In the genomic region with DNA sequence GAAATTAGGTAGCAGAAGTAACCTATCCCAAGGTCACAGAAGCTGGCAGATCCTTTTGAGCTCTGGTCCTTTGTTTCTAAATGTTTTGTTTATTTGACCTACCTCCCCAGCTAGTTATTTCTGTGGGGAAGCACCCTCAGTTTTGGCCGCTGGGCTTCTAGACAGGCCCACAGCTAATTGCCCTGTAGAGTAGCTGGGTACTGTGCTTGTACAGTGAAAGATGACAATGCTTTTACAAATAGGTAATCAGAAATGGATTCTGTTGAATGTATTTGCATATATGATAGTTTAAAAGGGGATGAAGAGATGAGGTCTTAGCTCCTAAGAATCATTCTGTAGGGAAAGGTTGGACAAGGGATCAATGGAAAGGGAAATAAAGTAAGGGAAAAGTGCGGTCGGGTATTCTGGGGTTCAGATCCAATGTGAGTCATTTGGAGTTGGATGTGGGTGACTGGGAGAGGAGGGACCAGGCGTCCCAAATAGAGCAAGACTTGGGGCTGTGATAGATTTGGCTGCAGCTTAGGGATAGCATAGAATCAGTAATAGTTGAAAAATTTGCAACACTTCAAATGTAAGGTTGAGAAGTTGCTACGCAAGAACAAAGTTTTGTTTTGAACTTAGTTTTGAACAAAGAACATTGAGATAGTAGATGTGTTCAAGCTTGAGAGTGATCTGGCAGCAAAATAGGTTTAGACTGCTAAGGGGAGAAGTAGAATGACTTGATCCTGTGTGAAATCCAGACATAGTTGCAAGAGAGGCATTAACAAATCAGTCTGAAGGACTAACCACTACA, we compare ENCODE assay signal across 9 cellular contexts. TPM values are rescaled to one million over a fixed set of nuclear protein-coding genes. Genes with fewer than 3 reads are reported as not detected.
DNase-seq lines count a peak whose midpoint lies in the region; ATAC-seq, FAIRE-seq and TF ChIP-seq lines count a peak whose summit lies in the region.
"Had no signal": no experiment of that assay in that cellular context is flagged by ENCODE, and none has a peak within 500 bp of the region (broad histone marks: within the 10 kb centered on the region; RNA-seq: fewer than 3 reads in every experiment).

No MANE protein-coding gene starts in this region.

- peaks cover 5% of the 10 kb centered on the region for H3K9me3 Mint-ChIP-seq in type B pancreatic cell

- DNase-seq in cardiac muscle cell (ENCODE audit: low read depth in 1 of 2, low spot score in 1 of 2): no peak
- DNase-seq in left cardiac atrium: no peak
- no peak for DNase-seq in GM12878 (ENCODE audit: low read depth, low spot score)
- no peak for DNase-seq in lower lobe of right lung
- DNase-seq in type B pancreatic cell (ENCODE audit: extremely low spot score, unreplicated experiment): no peak
- DNase-seq in EL: no peak
- DNase-seq in stimulated activated naive CD4-positive, alpha-beta T cell (lab: John Stamatoyannopoulos, UW): no peak
- DNase-seq in GM10248 (ENCODE audit: extremely low spot score): no peak
- DNase-seq: DMS79 had no signal

- H3K4me3 ChIP-seq in cardiac muscle cell: peak overlapping the region; percentile 86
- H3K4me3 ChIP-seq in GM12878: peak overlapping the region; percentile 87
- peak overlapping the region; percentile 77 for H3K4me3 ChIP-seq in lower lobe of right lung

- intact Hi-C loops in left cardiac atrium (cut with DNase I): no loop called here
- intact Hi-C loops in GM12878 (cut with micrococcal nuclease; ENCODE audit: unreplicated experiment): loop anchor here (2.0 to 5.0 kb wide), 3 partner anchors 84 to 245 kb away; no protein-coding TSS in a partner anchor
- intact Hi-C loops in lower lobe of right lung (cut with DNase I): no loop called here

- H3K27ac Mint-ChIP-seq in type B pancreatic cell: peak overlapping the region; percentile 68

- H3K27me3 ChIP-seq in cardiac muscle cell (no peaks in the 10 kb centered on the region), GM12878 (replicated peaks in 1 of 2; ENCODE audit: control insufficient read depth in 2 of 2, insufficient read depth in 2 of 2, low read length in 1 of 2) (no peaks in the 10 kb centered on the region), lower lobe of right lung (ENCODE audit: low read depth) (no peaks in the 10 kb centered on the region)

- CTCF ChIA-PET in GM12878 (lab: Yijun Ruan, JAX): interaction anchor here (0.8 to 7.5 kb wide), 35 partner anchors 8 to 722 kb away, joined by 3 to 93 read pairs (median 5); no protein-coding TSS in a partner anchor
- CTCF ChIA-PET in GM10248 (lab: Yijun Ruan, JAX): interaction anchor here (0.8 to 8.3 kb wide), 14 partner anchors 8 to 399 kb away, joined by 3 to 51 read pairs (median 4); no protein-coding TSS in a partner anchor

- in situ Hi-C loops in GM12878 (cut with MboI): loop anchor here (5.0 kb wide), 1 partner anchor 394 kb away; no protein-coding TSS in a partner anchor

- no peaks in the 10 kb centered on the region for H3K9me3 ChIP-seq in cardiac muscle cell (ENCODE audit: low read depth)
- H3K9me3 ChIP-seq in GM12878 (replicated peaks; ENCODE audit: control insufficient read depth, insufficient read depth, low read length): no peaks in the 10 kb centered on the region
- no peaks in the 10 kb centered on the region for H3K9me3 ChIP-seq in lower lobe of right lung

- H3K36me3 ChIP-seq in cardiac muscle cell: peaks cover 13% of the 10 kb centered on the region
- peaks cover 0 to 11% of the 10 kb centered on the region in 2 experiments; a peak in 2 of 4 replicates for H3K36me3 ChIP-seq in GM12878 (ENCODE audit: control insufficient read depth in 2 of 2, insufficient read depth in 2 of 2, low read length in 1 of 2)
- no peaks in the 10 kb centered on the region for H3K36me3 ChIP-seq in lower lobe of right lung

- TF ChIP-seq RAD21 in GM12878 (IDR thresholded peaks at IDR 0.05; ENCODE audit: insufficient read depth, low read depth, low read length): no peak

- peak overlapping the region; percentile 58 for H3K4me2 ChIP-seq in GM12878 (ENCODE audit: control insufficient read depth, insufficient read depth)

- peaks cover 94% of the 10 kb centered on the region for H3K79me2 ChIP-seq in GM12878 (ENCODE audit: control insufficient read depth, insufficient read depth, low read length)

- no peaks in the 10 kb centered on the region for H3K27me3 Mint-ChIP-seq in type B pancreatic cell

- WGBS in GM12878 (ENCODE audit: insufficient coverage, insufficient replicate concordance, low lambda C conversion rate, missing lambda C conversion rate): 26% methylated on average over 5 of the region's 5 CpGs

- H3K9ac ChIP-seq in GM12878 (ENCODE audit: control insufficient read depth, insufficient read depth, low read length): peak overlapping the region; percentile 98

- POLR2A ChIA-PET in GM12878 (lab: Charles Lee): interaction anchor here (0.6 to 3.8 kb wide), 13 partner anchors 57 to 394 kb away, joined by 3 to 26 read pairs (median 5); no protein-coding TSS in a partner anchor
- POLR2A ChIA-PET in GM10248 (lab: Yijun Ruan, JAX): interaction anchor here (0.5 kb wide), 1 partner anchor 275 kb away, joined by 3 read pairs; no protein-coding TSS in a partner anchor

- peaks cover 16% of the 10 kb centered on the region for H3K4me1 ChIP-seq in cardiac muscle cell (ENCODE audit: low read depth)
- peaks cover 13% of the 10 kb centered on the region for H3K4me1 ChIP-seq in GM12878 (ENCODE audit: control insufficient read depth, insufficient read depth, low read length)
- H3K4me1 ChIP-seq in lower lobe of right lung: peaks cover 59% of the 10 kb centered on the region

- H3K27ac ChIP-seq in cardiac muscle cell (peak overlapping the region; percentile 79), GM12878 (ENCODE audit: control insufficient read depth, insufficient read depth) (peak overlapping the region; percentile 98), lower lobe of right lung (no peak overlapping the region)

- H3K4me1 Mint-ChIP-seq in type B pancreatic cell (ENCODE audit: unreplicated experiment): peaks cover 40% of the 10 kb centered on the region

- H3K36me3 Mint-ChIP-seq in type B pancreatic cell: peaks cover 22% of the 10 kb centered on the region

- FAIRE-seq in GM12878 (lab: Jason Lieb, UNC): no peak

- no peak for TF ChIP-seq POLR2A in GM12878 (IDR thresholded peaks at IDR 0.05; ENCODE audit: low read depth, low read length)

- peak overlapping the region; percentile 99 for H3K4me3 Mint-ChIP-seq in type B pancreatic cell

- TF ChIP-seq CTCF in cardiac muscle cell (IDR thresholded peaks at IDR 0.05; ENCODE audit: low read depth, low read length) (no peak), GM12878 (IDR thresholded peaks at IDR 0.05 in 2 of 3, conservative IDR thresholded peaks at IDR 0.05 in 1 of 3; ENCODE audit: control insufficient read depth in 2 of 3, extremely low read depth in 1 of 3, insufficient read depth in 1 of 3, low read depth in 3 of 3, low read length in 3 of 3) (no peak), lower lobe of right lung (IDR thresholded peaks at IDR 0.05) (no peak), type B pancreatic cell (conservative IDR thresholded peaks at IDR 0.05) (no peak), GM10248 (IDR thresholded peaks at IDR 0.05; ENCODE audit: control extremely low read depth, extremely low read depth, low read depth, missing control alignments) (no peak)

- RAD21 ChIA-PET in GM12878 (lab: Charles Lee; ENCODE audit: unreplicated experiment): interaction anchor here (0.7 to 6.9 kb wide), 42 partner anchors 8 to 722 kb away, joined by 3 to 133 read pairs (median 5); a partner anchor contains a TSS

- no TSS peak for BruUV-seq in GM12878 (replicated peaks; lab: Mats Ljungman, UMichigan)

- H4K20me1 ChIP-seq in GM12878 (ENCODE audit: control insufficient read depth, insufficient read depth): peaks cover 8% of the 10 kb centered on the region; the same call in 1 of the 2 replicates

- SMC1A ChIA-PET in GM12878 (lab: Charles Lee; ENCODE audit: uncharacterized antibody, unreplicated experiment): interaction anchor here (0.6 to 10.4 kb wide), 55 partner anchors 8 to 597 kb away, joined by 3 to 209 read pairs (median 5); no protein-coding TSS in a partner anchor

- no peak for TF ChIP-seq EP300 in GM12878 (IDR thresholded peaks at IDR 0.05; ENCODE audit: borderline replicate concordance in 1 of 2, control insufficient read depth in 1 of 2, low read depth in 2 of 2, low read length in 2 of 2)

- no peak overlapping the region for H2AFZ ChIP-seq in GM12878 (ENCODE audit: control insufficient read depth, low read depth, low read length)

- ATAC-seq in left cardiac atrium: no peak
- no peak for ATAC-seq in GM12878
- ATAC-seq in lower lobe of right lung: no peak

TF ChIP-seq in GM12878, 131 proteins besides CTCF, POLR2A, EP300 and RAD21:
- TF ChIP-seq WRNIP1 (IDR thresholded peaks at IDR 0.05; ENCODE audit: borderline replicate concordance, low read depth, low read length) (0 out of 2 replicates have a peak, but pooled peaks have one; percentile 27), SUZ12 (IDR thresholded peaks at IDR 0.05; ENCODE audit: unreplicated experiment) (no peak)

RNA-seq across cellular contexts. Expression of a gene that starts 3.7 kb away (rescaled TPM):
- total RNA-seq in cardiac muscle cell (338 and 386 TPM in 2 replicates), left cardiac atrium (100 to 1,000 TPM; 140 to 244 TPM), GM12878 (2014; rRNA removed) (70.4 and 77.0 TPM in 2 replicates), GM12878 (2014; rRNA removed; fragmentation: Illumina TruSeq; extraction: Trizol) (89.9 and 91.6 TPM in 2 replicates), GM12878 (2021) (81.1 and 82.9 TPM in 2 replicates), lower lobe of right lung (56.8 TPM), type B pancreatic cell (ENCODE audit: low replicate concordance) (89.8 and 172 TPM in 2 replicates)
- polyA plus RNA-seq in cardiac muscle cell (330 and 484 TPM in 2 replicates), GM12878 (2011; rRNA removed) (61.8 and 103 TPM in 2 replicates), GM12878 (2014; fragmentation: Illumina TruSeq; extraction: Trizol) (84.0 and 110 TPM in 2 replicates), GM12878 (2014; fragmentation: Nextera tagmentation; extraction: Ambion mirVana) (10 to 100 TPM; 26.6 to 36.6 TPM), GM12878 (2014; rRNA removed) (53.3 and 56.8 TPM in 2 replicates), GM12878 (2016; fragmentation: Nextera tagmentation; extraction: Ambion mirVana) (10 to 100 TPM; 27.0 to 64.4 TPM)
- total RNA-seq in GM12878 (2013; cell fraction: nucleolus; rRNA removed): 56.5 and 57.3 TPM in 2 replicates
- polyA plus RNA-seq in GM12878 (2011; ENCODE audit: low read depth): 27.8 TPM
- 20.3 and 24.5 TPM in 2 replicates for polyA plus RNA-seq in GM12878 (2011; cell fraction: cytosol; rRNA removed)
- polyA plus RNA-seq in GM12878 (2011; cell fraction: nucleus; rRNA removed): 9.7 and 12.0 TPM in 2 replicates
- polyA plus RNA-seq in GM12878 (2012): 60.5 and 61.5 TPM in 2 replicates
- 27.8 and 40.1 TPM in 2 replicates for polyA minus RNA-seq in GM12878 (2011; rRNA and poly(A)+ RNA removed)
- 21.4 and 23.3 TPM in 2 replicates for polyA minus RNA-seq in GM12878 (2011; cell fraction: cytosol; rRNA and poly(A)+ RNA removed)
- polyA minus RNA-seq in GM12878 (2011; cell fraction: nucleus; rRNA and poly(A)+ RNA removed): 11.8 and 22.6 TPM in 2 replicates
